1 cellular context compared by ENCODE assay signal in the genomic region with DNA sequence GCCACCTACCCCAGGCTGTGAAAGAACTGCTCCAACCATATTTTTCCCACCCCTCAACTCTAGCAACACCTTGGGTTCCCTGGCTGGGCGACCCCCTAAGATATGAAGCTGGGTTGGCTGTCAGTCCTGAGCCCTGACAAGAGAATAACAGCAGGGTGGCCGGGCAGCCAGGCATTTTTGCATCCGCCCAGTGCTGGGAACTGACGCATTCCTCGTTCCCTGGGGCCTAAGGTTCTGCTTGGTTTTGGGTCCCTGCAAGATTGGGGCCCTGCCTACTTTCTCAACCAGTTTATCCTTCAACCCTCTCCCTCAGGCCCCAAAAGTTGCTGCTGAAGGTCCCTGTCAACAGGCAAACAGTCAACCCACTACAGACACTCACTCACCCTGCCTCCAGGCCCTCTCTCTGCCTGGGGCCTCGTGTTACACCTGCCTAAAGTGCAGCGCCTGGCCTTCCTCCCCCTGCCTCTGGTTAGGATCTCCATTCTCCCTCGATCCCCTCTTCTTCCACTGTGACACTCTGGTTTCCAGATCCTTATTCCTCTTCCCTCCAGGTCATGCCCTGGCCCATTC.
TF ChIP-seq lines count a peak whose summit lies in the region.

No MANE protein-coding gene starts in this region.

TF ChIP-seq in GM23338, 12 proteins besides CTCF, POLR2A, EP300 and RAD21:
- TF ChIP-seq, protein P1, sequence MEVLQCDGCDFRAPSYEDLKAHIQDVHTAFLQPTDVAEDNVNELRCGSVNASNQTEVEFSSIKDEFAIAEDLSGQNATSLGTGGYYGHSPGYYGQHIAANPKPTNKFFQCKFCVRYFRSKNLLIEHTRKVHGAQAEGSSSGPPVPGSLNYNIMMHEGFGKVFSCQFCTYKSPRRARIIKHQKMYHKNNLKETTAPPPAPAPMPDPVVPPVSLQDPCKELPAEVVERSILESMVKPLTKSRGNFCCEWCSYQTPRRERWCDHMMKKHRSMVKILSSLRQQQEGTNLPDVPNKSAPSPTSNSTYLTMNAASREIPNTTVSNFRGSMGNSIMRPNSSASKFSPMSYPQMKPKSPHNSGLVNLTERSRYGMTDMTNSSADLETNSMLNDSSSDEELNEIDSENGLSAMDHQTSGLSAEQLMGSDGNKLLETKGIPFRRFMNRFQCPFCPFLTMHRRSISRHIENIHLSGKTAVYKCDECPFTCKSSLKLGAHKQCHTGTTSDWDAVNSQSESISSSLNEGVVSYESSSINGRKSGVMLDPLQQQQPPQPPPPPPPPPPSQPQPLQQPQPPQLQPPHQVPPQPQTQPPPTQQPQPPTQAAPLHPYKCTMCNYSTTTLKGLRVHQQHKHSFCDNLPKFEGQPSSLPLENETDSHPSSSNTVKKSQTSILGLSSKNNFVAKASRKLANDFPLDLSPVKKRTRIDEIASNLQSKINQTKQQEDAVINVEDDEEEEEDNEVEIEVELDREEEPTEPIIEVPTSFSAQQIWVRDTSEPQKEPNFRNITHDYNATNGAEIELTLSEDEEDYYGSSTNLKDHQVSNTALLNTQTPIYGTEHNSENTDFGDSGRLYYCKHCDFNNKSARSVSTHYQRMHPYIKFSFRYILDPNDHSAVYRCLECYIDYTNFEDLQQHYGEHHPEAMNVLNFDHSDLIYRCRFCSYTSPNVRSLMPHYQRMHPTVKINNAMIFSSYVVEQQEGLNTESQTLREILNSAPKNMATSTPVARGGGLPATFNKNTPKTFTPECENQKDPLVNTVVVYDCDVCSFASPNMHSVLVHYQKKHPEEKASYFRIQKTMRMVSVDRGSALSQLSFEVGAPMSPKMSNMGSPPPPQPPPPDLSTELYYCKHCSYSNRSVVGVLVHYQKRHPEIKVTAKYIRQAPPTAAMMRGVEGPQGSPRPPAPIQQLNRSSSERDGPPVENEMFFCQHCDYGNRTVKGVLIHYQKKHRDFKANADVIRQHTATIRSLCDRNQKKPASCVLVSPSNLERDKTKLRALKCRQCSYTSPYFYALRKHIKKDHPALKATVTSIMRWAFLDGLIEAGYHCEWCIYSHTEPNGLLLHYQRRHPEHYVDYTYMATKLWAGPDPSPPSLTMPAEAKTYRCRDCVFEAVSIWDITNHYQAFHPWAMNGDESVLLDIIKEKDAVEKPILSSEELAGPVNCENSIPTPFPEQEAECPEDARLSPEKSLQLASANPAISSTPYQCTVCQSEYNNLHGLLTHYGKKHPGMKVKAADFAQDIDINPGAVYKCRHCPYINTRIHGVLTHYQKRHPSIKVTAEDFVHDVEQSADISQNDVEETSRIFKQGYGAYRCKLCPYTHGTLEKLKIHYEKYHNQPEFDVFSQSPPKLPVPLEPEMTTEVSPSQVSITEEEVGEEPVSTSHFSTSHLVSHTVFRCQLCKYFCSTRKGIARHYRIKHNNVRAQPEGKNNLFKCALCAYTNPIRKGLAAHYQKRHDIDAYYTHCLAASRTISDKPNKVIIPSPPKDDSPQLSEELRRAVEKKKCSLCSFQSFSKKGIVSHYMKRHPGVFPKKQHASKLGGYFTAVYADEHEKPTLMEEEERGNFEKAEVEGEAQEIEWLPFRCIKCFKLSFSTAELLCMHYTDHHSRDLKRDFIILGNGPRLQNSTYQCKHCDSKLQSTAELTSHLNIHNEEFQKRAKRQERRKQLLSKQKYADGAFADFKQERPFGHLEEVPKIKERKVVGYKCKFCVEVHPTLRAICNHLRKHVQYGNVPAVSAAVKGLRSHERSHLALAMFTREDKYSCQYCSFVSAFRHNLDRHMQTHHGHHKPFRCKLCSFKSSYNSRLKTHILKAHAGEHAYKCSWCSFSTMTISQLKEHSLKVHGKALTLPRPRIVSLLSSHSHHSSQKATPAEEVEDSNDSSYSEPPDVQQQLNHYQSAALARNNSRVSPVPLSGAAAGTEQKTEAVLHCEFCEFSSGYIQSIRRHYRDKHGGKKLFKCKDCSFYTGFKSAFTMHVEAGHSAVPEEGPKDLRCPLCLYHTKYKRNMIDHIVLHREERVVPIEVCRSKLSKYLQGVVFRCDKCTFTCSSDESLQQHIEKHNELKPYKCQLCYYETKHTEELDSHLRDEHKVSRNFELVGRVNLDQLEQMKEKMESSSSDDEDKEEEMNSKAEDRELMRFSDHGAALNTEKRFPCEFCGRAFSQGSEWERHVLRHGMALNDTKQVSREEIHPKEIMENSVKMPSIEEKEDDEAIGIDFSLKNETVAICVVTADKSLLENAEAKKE (CRISPR knock-in tag; IDR thresholded peaks at IDR 0.05): 0 out of 2 replicates have a peak, but pooled peaks have one; percentile 20
- no peak for TF ChIP-seq ZNF114 (CRISPR knock-in tag; IDR thresholded peaks at IDR 0.05)
